ENCODE assay signal across 12 cellular contexts in the genomic region with DNA sequence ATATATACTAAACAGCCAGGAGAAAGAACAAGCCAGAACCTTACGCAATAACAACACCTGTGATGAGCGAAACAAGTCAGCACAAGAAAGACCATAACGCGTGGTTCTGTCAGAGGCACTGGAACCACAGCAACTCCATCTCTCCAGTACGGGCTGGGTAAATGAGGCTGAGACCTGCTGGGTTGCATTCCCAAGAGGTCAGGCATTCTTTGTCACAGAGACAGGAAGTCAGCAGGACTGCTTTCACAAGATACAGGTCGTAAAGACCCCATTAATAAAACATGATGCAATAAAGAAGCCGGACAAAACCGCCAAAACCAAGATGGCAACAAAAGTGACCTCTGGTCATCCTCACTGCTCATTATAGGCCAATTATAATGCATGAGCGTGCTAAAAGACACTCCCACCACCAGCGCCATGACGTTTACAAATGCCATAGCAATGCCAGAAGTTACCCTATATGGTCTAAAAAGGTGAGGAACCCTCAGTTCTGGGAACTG. TPM values are rescaled to one million over a fixed set of nuclear protein-coding genes. Genes with fewer than 3 reads are reported as not detected.
DNase-seq lines count a peak whose midpoint lies in the region; ATAC-seq, FAIRE-seq and TF ChIP-seq lines count a peak whose summit lies in the region.
"Had no signal": no experiment of that assay in that cellular context is flagged by ENCODE, and none has a peak within 500 bp of the region (broad histone marks: within the 10 kb centered on the region; RNA-seq: fewer than 3 reads in every experiment).

No MANE protein-coding gene starts in this region.

- no peak overlapping the region for H3K4me3 Mint-ChIP-seq in HFFc6

- FAIRE-seq in GM12892 (lab: Jason Lieb, UNC): no peak

- peaks cover 34% of the 10 kb centered on the region for H3K4me1 ChIP-seq in RWPE2 (ENCODE audit: insufficient read depth, poor library complexity, severe bottlenecking)
- H3K4me1 ChIP-seq in gastrocnemius medialis: peaks cover 19 to 22% of the 10 kb centered on the region in 2 donors
- H3K4me1 ChIP-seq: parathyroid adenoma had no signal

- peaks cover 5% of the 10 kb centered on the region for H3K27me3 Mint-ChIP-seq in HFFc6 (ENCODE audit: insufficient read depth)

- DNase-seq in NCI-H2081 (lab: John Stamatoyannopoulos, UW) (peak; percentile 5 to 19), NCI-H2081 treated with DMSO at 0.1 percent for 48 hours (lab: John Stamatoyannopoulos, UW) (no peak), RWPE2 (ENCODE audit: low spot score) (no peak), iPS DF 19.7 (ENCODE audit: low read depth, low spot score) (peak; percentile 90), gastrocnemius medialis (no peak), GM12892 (ENCODE audit: insufficient read length) (no peak), HFFc6 (no peak)
- no peak for DNase-seq in activated T-cell treated with anti-CD3 and anti-CD28 coated beads, Interleukin-2, amount 50 U/mL, for 1 hour
- DNase-seq: WERI-Rb-1 had no signal

- ATAC-seq in RWPE2 (ENCODE audit: low read depth) (peak; percentile 82), gastrocnemius medialis (peak; percentile 61 to 78)

- H3K27me3 ChIP-seq in RWPE2 (ENCODE audit: insufficient read depth, poor library complexity, severe bottlenecking): no peaks in the 10 kb centered on the region
- no peaks in the 10 kb centered on the region for H3K27me3 ChIP-seq in gastrocnemius medialis

- H3K36me3 Mint-ChIP-seq in HFFc6 (ENCODE audit: low read depth): peaks cover 10% of the 10 kb centered on the region

- no peak overlapping the region for H3K27ac Mint-ChIP-seq in HFFc6

- H3K9me3 Mint-ChIP-seq in HFFc6: no peaks in the 10 kb centered on the region

- H3K27ac ChIP-seq in RWPE2 (ENCODE audit: poor library complexity, severe bottlenecking) (peak overlapping the region; percentile 87), gastrocnemius medialis (peak overlapping the region; percentile 70 to 92 (median 74))
- H3K27ac ChIP-seq: 22Rv1, parathyroid adenoma, WERI-Rb-1 had no signal

- intact Hi-C loops in gastrocnemius medialis (cut with DNase I; ENCODE audit: low total_unique reads): no loop called here

- H3K9me3 ChIP-seq in RWPE2 (ENCODE audit: severe bottlenecking): no peaks in the 10 kb centered on the region
- H3K9me3 ChIP-seq in gastrocnemius medialis: no peaks in the 10 kb centered on the region

- H3K4me3 ChIP-seq in RWPE2 (ENCODE audit: severe bottlenecking) (no peak overlapping the region), gastrocnemius medialis (peak overlapping the region in 1 of 4 donors; percentile 9)

- TF ChIP-seq CTCF in RWPE2 (IDR thresholded peaks at IDR 0.05; ENCODE audit: poor library complexity, severe bottlenecking) (no peak), gastrocnemius medialis (IDR thresholded peaks at IDR 0.05 in 4 of 5, conservative IDR thresholded peaks at IDR 0.05 in 1 of 5) (no peak), HFFc6 (IDR thresholded peaks at IDR 0.05) (no peak)

- H3K36me3 ChIP-seq in RWPE2 (ENCODE audit: low read depth) (no peaks in the 10 kb centered on the region), gastrocnemius medialis (peaks cover 0 to 9% of the 10 kb centered on the region in 2 donors)
- H3K36me3 ChIP-seq: WERI-Rb-1 had no signal

- peaks cover 21% of the 10 kb centered on the region for H3K4me1 Mint-ChIP-seq in HFFc6 (ENCODE audit: low read depth)

- in situ Hi-C loops in gastrocnemius medialis (cut with MboI; ENCODE audit: low sequenced_read_pairs in 4 of 4): no loop called here

- TF ChIP-seq POLR2A in gastrocnemius medialis (IDR thresholded peaks at IDR 0.05): no peak
- no peak for TF ChIP-seq POLR2A in GM12892 (IDR thresholded peaks at IDR 0.05; ENCODE audit: low read depth, low read length)

RNA-seq across cellular contexts. Expression of a gene that starts 21.7 kb away (rescaled TPM):
- total RNA-seq in gastrocnemius medialis: 100 to 1,000 TPM in 1 of 4 donors, 10 to 100 TPM in 3; 32.3 to 110 (median 65.4) TPM
- polyA plus RNA-seq in GM12892 (2012; ENCODE audit: missing spikeins): 12.9 TPM
- total RNA-seq in HFFc6 (2021; fragmentation: NEBNext Ultra II Directional; extraction: Animal tissue kit (Norgen Biotek cat#: 25700)): 10 to 100 TPM; 66.8 to 75.5 (median 73.8) TPM

RNA-seq across cellular contexts. Expression of a gene that starts 49.6 kb away (rescaled TPM):
- under 1 TPM in 1 of 4 donors, not detected in 3; 0.97 TPM for total RNA-seq in gastrocnemius medialis
- not detected for polyA plus RNA-seq in GM12892 (2012; ENCODE audit: missing spikeins)
- total RNA-seq in HFFc6 (2021; fragmentation: NEBNext Ultra II Directional; extraction: Animal tissue kit (Norgen Biotek cat#: 25700)): not detected
- total RNA-seq: Daoy had no signal

RNA-seq across cellular contexts. Expression of a gene that starts 53.5 kb away (rescaled TPM):
- total RNA-seq in gastrocnemius medialis: not detected
- polyA plus RNA-seq in GM12892 (2012; ENCODE audit: missing spikeins): not detected
- total RNA-seq in HFFc6 (2021; fragmentation: NEBNext Ultra II Directional; extraction: Animal tissue kit (Norgen Biotek cat#: 25700)): not detected
- total RNA-seq: Daoy had no signal

RNA-seq across cellular contexts. Expression of a gene that starts 56.0 kb away (rescaled TPM):
- total RNA-seq in gastrocnemius medialis: 10 to 100 TPM; 33.1 to 65.7 (median 49.2) TPM
- polyA plus RNA-seq in GM12892 (2012; ENCODE audit: missing spikeins): 17.2 TPM
- total RNA-seq in HFFc6 (2021; fragmentation: NEBNext Ultra II Directional; extraction: Animal tissue kit (Norgen Biotek cat#: 25700)): 10 to 100 TPM; 31.4 to 35.8 (median 33.9) TPM

Comparison
In these comparisons a context has a peak if more than half of its experiments do, and no peak if none do; other contexts are left out.
1. DNase-seq: peak in NCI-H2081 (2 of 2) and iPS DF 19.7 (single experiment); none in NCI-H2081 treated with DMSO at 0.1 percent for 48 hours (single experiment), RWPE2 (single experiment), gastrocnemius medialis (0 of 2), activated T-cell treated with anti-CD3 and anti-CD28 coated beads, Interleukin-2, amount 50 U/mL, for 1 hour (single experiment), GM12892 (single experiment) and HFFc6 (single experiment).